ENCODE assay signal across 8 cellular contexts in genomic region chr1:33182452-33182851, GRCh38. TPM values are rescaled to one million over a fixed set of nuclear protein-coding genes. Genes with fewer than 3 reads are reported as not detected.
A peak's percentile ranks its signal among the peaks of the same experiment; 100 is the strongest.
DNase-seq lines count a peak whose midpoint lies in the region; ATAC-seq and TF ChIP-seq lines count a peak whose summit lies in the region.

No MANE protein-coding gene starts in this region.

- no peaks in the 10 kb centered on the region for H3K36me3 Mint-ChIP-seq in WTC11

- no peak overlapping the region for H3K27ac Mint-ChIP-seq in WTC11

- H3K4me3 ChIP-seq in AG04449 (ENCODE audit: low read depth, low read length) = peak overlapping the region; percentile 86; the same call in 1 of the 2 replicates
- H3K4me3 ChIP-seq in HUES6 (ENCODE audit: low read depth, low read length) = peak overlapping the region; percentile 91
- H3K4me3 ChIP-seq in left ventricle myocardium inferior = peak overlapping the region; percentile 90
- H3K4me3 ChIP-seq in stomach smooth muscle (ENCODE audit: low read length in 2 of 2) = peak overlapping the region; percentile 67 to 79

- H3K9me3 ChIP-seq in HUES6 (ENCODE audit: control insufficient read depth, insufficient read depth, low read depth, low read length) (no peaks in the 10 kb centered on the region), left ventricle myocardium inferior (replicated peaks) (no peaks in the 10 kb centered on the region), stomach smooth muscle (ENCODE audit: control insufficient read depth in 2 of 2, low read length in 2 of 2) (no peaks in the 10 kb centered on the region)

- POLR2A ChIA-PET in AG04449 (lab: Yijun Ruan, JAX) = interaction anchor here (1.9 to 2.0 kb wide), 2 partner anchors 55 to 83 kb away, joined by 9 to 10 read pairs; no protein-coding TSS in a partner anchor
- POLR2A ChIA-PET in WTC11 (lab: Charles Lee) = interaction anchor here (0.6 to 2.2 kb wide), 5 partner anchors 9 to 44 kb away, joined by 3 to 16 read pairs (median 3); no protein-coding TSS in a partner anchor

- CTCF ChIA-PET in AG04449 (lab: Yijun Ruan, JAX) (interaction anchor here (1.4 to 3.0 kb wide), 2 partner anchors 14 to 288 kb away, joined by 6 to 12 read pairs; no protein-coding TSS in a partner anchor), WTC11 (lab: Charles Lee) (interaction anchor here (0.6 to 3.4 kb wide), 14 partner anchors 18 to 662 kb away, joined by 3 to 33 read pairs (median 10); no protein-coding TSS in a partner anchor)

- ATAC-seq in WTC11 (no peak), GM19035 (IDR thresholded peaks at IDR 0.05; ENCODE audit: unreplicated experiment) (no peak)

- peaks cover 10% of the 10 kb centered on the region for H3K27me3 ChIP-seq in HUES6 (ENCODE audit: control insufficient read depth, insufficient read depth, low read length)
- no peaks in the 10 kb centered on the region for H3K27me3 ChIP-seq in left ventricle myocardium inferior (ENCODE audit: low read depth)
- no peaks in the 10 kb centered on the region for H3K27me3 ChIP-seq in stomach smooth muscle (ENCODE audit: control insufficient read depth in 1 of 2, insufficient read depth in 2 of 2, low read length in 2 of 2)

- H3K27ac ChIP-seq in HUES6 (ENCODE audit: low read depth, low read length) (no peak overlapping the region), left ventricle myocardium inferior (replicated peaks) (peak overlapping the region; percentile 84), stomach smooth muscle (ENCODE audit: low read length) (peak overlapping the region; percentile 42)

- H3K27me3 Mint-ChIP-seq in WTC11 (ENCODE audit: low read depth) = peaks cover 14% of the 10 kb centered on the region

- H3K9ac ChIP-seq in HUES6 (ENCODE audit: low read length) (no peak overlapping the region), stomach smooth muscle (ENCODE audit: low read length in 2 of 2) (peak overlapping the region in 1 of 2 donors; percentile 35)

- intact Hi-C loops in left ventricle myocardium inferior (cut with micrococcal nuclease) = no loop called here

- H3K9me3 Mint-ChIP-seq in WTC11 = no peaks in the 10 kb centered on the region

- no peaks in the 10 kb centered on the region for H3K36me3 ChIP-seq in HUES6 (ENCODE audit: control insufficient read depth, insufficient read depth, low read length)
- H3K36me3 ChIP-seq in left ventricle myocardium inferior = no peaks in the 10 kb centered on the region
- H3K36me3 ChIP-seq in stomach smooth muscle (ENCODE audit: control insufficient read depth in 2 of 2, insufficient read depth in 2 of 2, low read length in 2 of 2) = peaks cover 0 to 5% of the 10 kb centered on the region in 2 donors

- H3K4me1 ChIP-seq in HUES6 (ENCODE audit: control insufficient read depth, insufficient read depth, low read length) = peaks cover 21% of the 10 kb centered on the region
- H3K4me1 ChIP-seq in left ventricle myocardium inferior = peaks cover 29% of the 10 kb centered on the region
- peaks cover 17% of the 10 kb centered on the region for H3K4me1 ChIP-seq in stomach smooth muscle (ENCODE audit: control insufficient read depth, insufficient read depth, low read length)

- TF ChIP-seq CTCF in AG04449 (IDR thresholded peaks at IDR 0.05; ENCODE audit: insufficient read depth, low read length, missing control alignments) = no peak
- no peak for TF ChIP-seq CTCF in WTC11 (IDR thresholded peaks at IDR 0.05)
- no peak for TF ChIP-seq CTCF in left ventricle myocardium inferior (IDR thresholded peaks at IDR 0.05; ENCODE audit: borderline replicate concordance)

- peaks cover 24% of the 10 kb centered on the region for H3K4me1 Mint-ChIP-seq in WTC11

- peak overlapping the region; percentile 65 for H3K4me3 Mint-ChIP-seq in WTC11

- DNase-seq in AG04449 (ENCODE audit: low read depth, low spot score) (no peak), WTC11 (ENCODE audit: low spot score) (no peak), left ventricle myocardium inferior (no peak), HT-29 (ENCODE audit: low spot score) (no peak)
- DNase-seq in stimulated activated CD4-positive, alpha-beta T cell treated with anti-CD3 and anti-CD28 coated beads, Interleukin-2, amount 100 ng/mL, for 48 hours = no peak

TF ChIP-seq in WTC11, 78 proteins besides CTCF, POLR2A, EP300 and RAD21 (continues in another document):
- TF ChIP-seq, protein P1, sequence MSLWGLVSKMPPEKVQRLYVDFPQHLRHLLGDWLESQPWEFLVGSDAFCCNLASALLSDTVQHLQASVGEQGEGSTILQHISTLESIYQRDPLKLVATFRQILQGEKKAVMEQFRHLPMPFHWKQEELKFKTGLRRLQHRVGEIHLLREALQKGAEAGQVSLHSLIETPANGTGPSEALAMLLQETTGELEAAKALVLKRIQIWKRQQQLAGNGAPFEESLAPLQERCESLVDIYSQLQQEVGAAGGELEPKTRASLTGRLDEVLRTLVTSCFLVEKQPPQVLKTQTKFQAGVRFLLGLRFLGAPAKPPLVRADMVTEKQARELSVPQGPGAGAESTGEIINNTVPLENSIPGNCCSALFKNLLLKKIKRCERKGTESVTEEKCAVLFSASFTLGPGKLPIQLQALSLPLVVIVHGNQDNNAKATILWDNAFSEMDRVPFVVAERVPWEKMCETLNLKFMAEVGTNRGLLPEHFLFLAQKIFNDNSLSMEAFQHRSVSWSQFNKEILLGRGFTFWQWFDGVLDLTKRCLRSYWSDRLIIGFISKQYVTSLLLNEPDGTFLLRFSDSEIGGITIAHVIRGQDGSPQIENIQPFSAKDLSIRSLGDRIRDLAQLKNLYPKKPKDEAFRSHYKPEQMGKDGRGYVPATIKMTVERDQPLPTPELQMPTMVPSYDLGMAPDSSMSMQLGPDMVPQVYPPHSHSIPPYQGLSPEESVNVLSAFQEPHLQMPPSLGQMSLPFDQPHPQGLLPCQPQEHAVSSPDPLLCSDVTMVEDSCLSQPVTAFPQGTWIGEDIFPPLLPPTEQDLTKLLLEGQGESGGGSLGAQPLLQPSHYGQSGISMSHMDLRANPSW (CRISPR knock-in tag; conservative IDR thresholded peaks at IDR 0.05; ENCODE audit: low read depth) = no peak
- TF ChIP-seq MXD4 (CRISPR knock-in tag; IDR thresholded peaks at IDR 0.05; ENCODE audit: borderline replicate concordance) (no peak), GRHL2 (CRISPR knock-in tag; IDR thresholded peaks at IDR 0.05; ENCODE audit: insufficient replicate concordance, severe bottlenecking) (no peak), NFYB (CRISPR knock-in tag; conservative IDR thresholded peaks at IDR 0.05; ENCODE audit: low read depth) (no peak), IRF1 (CRISPR knock-in tag; IDR thresholded peaks at IDR 0.05) (no peak), E2F4 (CRISPR knock-in tag; IDR thresholded peaks at IDR 0.05; ENCODE audit: borderline replicate concordance, low read depth) (no peak), ZNF423 (CRISPR knock-in tag; IDR thresholded peaks at IDR 0.05) (no peak), MAX (CRISPR knock-in tag; IDR thresholded peaks at IDR 0.05) (no peak)
- TF ChIP-seq, protein P2, sequence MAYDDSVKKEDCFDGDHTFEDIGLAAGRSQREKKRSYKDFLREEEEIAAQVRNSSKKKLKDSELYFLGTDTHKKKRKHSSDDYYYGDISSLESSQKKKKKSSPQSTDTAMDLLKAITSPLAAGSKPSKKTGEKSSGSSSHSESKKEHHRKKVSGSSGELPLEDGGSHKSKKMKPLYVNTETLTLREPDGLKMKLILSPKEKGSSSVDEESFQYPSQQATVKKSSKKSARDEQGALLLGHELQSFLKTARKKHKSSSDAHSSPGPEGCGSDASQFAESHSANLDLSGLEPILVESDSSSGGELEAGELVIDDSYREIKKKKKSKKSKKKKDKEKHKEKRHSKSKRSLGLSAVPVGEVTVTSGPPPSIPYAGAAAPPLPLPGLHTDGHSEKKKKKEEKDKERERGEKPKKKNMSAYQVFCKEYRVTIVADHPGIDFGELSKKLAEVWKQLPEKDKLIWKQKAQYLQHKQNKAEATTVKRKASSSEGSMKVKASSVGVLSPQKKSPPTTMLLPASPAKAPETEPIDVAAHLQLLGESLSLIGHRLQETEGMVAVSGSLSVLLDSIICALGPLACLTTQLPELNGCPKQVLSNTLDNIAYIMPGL (CRISPR knock-in tag; IDR thresholded peaks at IDR 0.05) = no peak

RNA-seq across cellular contexts. Expression of gene TRIM62, which starts 0.6 kb away (rescaled TPM):
- total RNA-seq in WTC11 (2021) (10.7 to 13.6 TPM (median 11.0 TPM) in 3 replicates), left ventricle myocardium inferior (2.3 TPM)
- total RNA-seq in HT-29 (2014; rRNA removed; shearing (Covaris generic)) = 5.3 and 7.7 TPM in 2 replicates
